ENCODE assay signal across 5 cellular contexts in genomic region chr17:27753726-27754125, GRCh38. TPM values are rescaled to one million over a fixed set of nuclear protein-coding genes. Genes with fewer than 3 reads are reported as not detected.
"Had no signal": no experiment of that assay in that cellular context is flagged by ENCODE, and none has a peak within 500 bp of the region (broad histone marks: within the 10 kb centered on the region; RNA-seq: fewer than 3 reads in every experiment).

No MANE protein-coding gene starts in this region.

RNA-seq across cellular contexts. Expression of gene NOS2, which starts 46.6 kb away (rescaled TPM):
- total RNA-seq: osteoblast, renal cortical epithelial cell, thoracic aorta, vagina had no signal
- polyA plus RNA-seq: naive thymus-derived CD4-positive, alpha-beta T cell had no signal
